In the genomic region with DNA sequence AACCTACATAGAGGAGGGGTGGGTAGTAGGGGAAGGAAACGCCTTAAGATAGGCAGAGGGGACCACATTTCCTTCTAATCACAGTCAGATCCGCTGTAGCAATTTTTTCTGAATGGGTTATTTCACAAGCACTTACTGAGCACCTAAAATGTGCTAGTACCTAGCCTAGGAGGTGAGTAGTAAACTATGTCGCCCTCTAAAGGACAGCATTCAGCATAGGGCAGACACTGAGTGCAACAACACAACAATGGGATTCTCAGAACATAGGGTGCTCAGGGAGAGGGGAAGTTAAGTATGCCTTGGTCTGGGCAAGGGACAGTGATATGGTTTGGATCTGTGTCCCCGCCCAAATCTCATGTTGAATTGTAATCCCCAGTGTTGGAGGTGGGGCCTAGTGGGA, we compare ENCODE assay signal across 13 cellular contexts.
A peak's percentile ranks its signal among the peaks of the same experiment; 100 is the strongest.
DNase-seq lines count a peak whose midpoint lies in the region; ATAC-seq and TF ChIP-seq lines count a peak whose summit lies in the region.
"Had no signal": no experiment of that assay in that cellular context is flagged by ENCODE, and none has a peak within 500 bp of the region (broad histone marks: within the 10 kb centered on the region; RNA-seq: fewer than 3 reads in every experiment).

No MANE protein-coding gene starts in this region.

- no peak overlapping the region for H3K4me3 ChIP-seq in BLaER1
- H3K4me3 ChIP-seq in endodermal cell (ENCODE audit: low read length), result no peak overlapping the region
- H3K4me3 ChIP-seq in CD8-positive, alpha-beta T cell (ENCODE audit: low read depth, low read length), result no peak overlapping the region
- H3K4me3 ChIP-seq: colonic mucosa had no signal

- intact Hi-C loops in CD8-positive, alpha-beta T cell (cut with DNase I, micrococcal nuclease), result no loop called here

- H3K27me3 ChIP-seq in BLaER1, result no peaks in the 10 kb centered on the region
- no peaks in the 10 kb centered on the region for H3K27me3 ChIP-seq in endodermal cell (ENCODE audit: control insufficient read depth, insufficient read depth, low read length, poor library complexity, severe bottlenecking)
- H3K27me3 ChIP-seq in CD8-positive, alpha-beta T cell (ENCODE audit: insufficient read depth, low read length), result no peaks in the 10 kb centered on the region
- H3K27me3 ChIP-seq: colonic mucosa had no signal

- WGBS in endodermal cell (ENCODE audit: insufficient coverage in 1 of 2, insufficient read length in 1 of 2), 2 experiments, result 89 to 94% methylated on average over 3 to 4 of the region's 4 CpGs

- CTCF ChIA-PET in CD8-positive, alpha-beta T cell (lab: Charles Lee), result no interaction called here

- DNase-seq in NCI-H1694 treated with DMSO at 0.1 percent for 48 hours (lab: John Stamatoyannopoulos, UW) (peak; percentile 3), endodermal cell (no peak), NCI-H2081 treated with DMSO at 0.1 percent for 48 hours (lab: John Stamatoyannopoulos, UW) (no peak), EL (no peak)
- no peak for DNase-seq in CD8-positive, alpha-beta T cell
- DNase-seq: CD8-positive, alpha-beta memory T cell; colonic mucosa; IMR-90; kidney; RPMI8226 had no signal

- H3K4me1 Mint-ChIP-seq in endodermal cell, result peaks cover under 1% of the 10 kb centered on the region
- H3K4me1 Mint-ChIP-seq in CD8-positive, alpha-beta T cell (ENCODE audit: low read depth), result no peaks in the 10 kb centered on the region
- H3K4me1 Mint-ChIP-seq: CD8-positive, alpha-beta memory T cell had no signal

- no peaks in the 10 kb centered on the region for H3K36me3 Mint-ChIP-seq in endodermal cell (ENCODE audit: low read depth)
- H3K36me3 Mint-ChIP-seq in CD8-positive, alpha-beta T cell, result no peaks in the 10 kb centered on the region

- H3K27ac Mint-ChIP-seq in endodermal cell, result no peak overlapping the region
- H3K27ac Mint-ChIP-seq in CD8-positive, alpha-beta T cell, result no peak overlapping the region
- H3K27ac Mint-ChIP-seq: CD8-positive, alpha-beta memory T cell had no signal

- ATAC-seq in CD8-positive, alpha-beta T cell, result no peak
- no peak for ATAC-seq in GM19467 (IDR thresholded peaks at IDR 0.05; ENCODE audit: unreplicated experiment)

- no peak overlapping the region for H3K27ac ChIP-seq in BLaER1
- no peak overlapping the region for H3K27ac ChIP-seq in endodermal cell (ENCODE audit: low read depth, low read length)
- H3K27ac ChIP-seq in CD8-positive, alpha-beta T cell (ENCODE audit: low read depth, low read length), result no peak overlapping the region
- H3K27ac ChIP-seq: colonic mucosa had no signal

- H3K9me3 ChIP-seq in BLaER1, result peaks cover 15% of the 10 kb centered on the region
- peaks cover 16% of the 10 kb centered on the region for H3K9me3 ChIP-seq in endodermal cell (ENCODE audit: control insufficient read depth, low read length)
- H3K9me3 ChIP-seq in CD8-positive, alpha-beta T cell (ENCODE audit: low read length), result no peaks in the 10 kb centered on the region
- H3K9me3 ChIP-seq: colonic mucosa had no signal

- H4K20me1 ChIP-seq in BLaER1, result no peaks in the 10 kb centered on the region

- POLR2A ChIA-PET in CD8-positive, alpha-beta T cell (lab: Charles Lee), result no interaction called here

- peak overlapping the region; percentile 63; the same call in 1 of the 2 replicates for H3K4me2 ChIP-seq in BLaER1

- H3K4me1 ChIP-seq in BLaER1 (peaks cover 21% of the 10 kb centered on the region), endodermal cell (ENCODE audit: control insufficient read depth, insufficient read depth, low read length) (no peaks in the 10 kb centered on the region)
- no peaks in the 10 kb centered on the region for H3K4me1 ChIP-seq in CD8-positive, alpha-beta T cell (ENCODE audit: insufficient read depth, low read length)

- TF ChIP-seq CTCF in GM12873 (IDR thresholded peaks at IDR 0.05; ENCODE audit: insufficient read depth, low read depth, low read length, missing control alignments) (peak; percentile 41), endodermal cell (conservative IDR thresholded peaks at IDR 0.05) (peak; percentile 73)
- TF ChIP-seq CTCF in CD8-positive, alpha-beta T cell (IDR thresholded peaks at IDR 0.05), result no peak

- no peak overlapping the region for H3K4me3 Mint-ChIP-seq in endodermal cell
- H3K4me3 Mint-ChIP-seq in CD8-positive, alpha-beta T cell, result no peak overlapping the region
- H3K4me3 Mint-ChIP-seq: CD8-positive, alpha-beta memory T cell had no signal

- peaks cover 26% of the 10 kb centered on the region for H3K9me3 Mint-ChIP-seq in endodermal cell
- H3K9me3 Mint-ChIP-seq in CD8-positive, alpha-beta T cell, result peaks cover 14% of the 10 kb centered on the region

- H3K9ac ChIP-seq in BLaER1 (no peak overlapping the region), endodermal cell (ENCODE audit: extremely low read depth, low read length, poor library complexity, severe bottlenecking) (no peak overlapping the region)

- H3K36me3 ChIP-seq in BLaER1 (no peaks in the 10 kb centered on the region), endodermal cell (ENCODE audit: control insufficient read depth, insufficient read depth, low read length) (no peaks in the 10 kb centered on the region)
- H3K36me3 ChIP-seq in CD8-positive, alpha-beta T cell (ENCODE audit: insufficient read depth, low read length), result no peaks in the 10 kb centered on the region
- H3K36me3 ChIP-seq: colonic mucosa had no signal

- H3K27me3 Mint-ChIP-seq in endodermal cell (ENCODE audit: insufficient read depth), result no peaks in the 10 kb centered on the region
- H3K27me3 Mint-ChIP-seq in CD8-positive, alpha-beta T cell (ENCODE audit: low read depth), result no peaks in the 10 kb centered on the region
